9 cellular contexts compared by ENCODE assay signal in the genomic region with DNA sequence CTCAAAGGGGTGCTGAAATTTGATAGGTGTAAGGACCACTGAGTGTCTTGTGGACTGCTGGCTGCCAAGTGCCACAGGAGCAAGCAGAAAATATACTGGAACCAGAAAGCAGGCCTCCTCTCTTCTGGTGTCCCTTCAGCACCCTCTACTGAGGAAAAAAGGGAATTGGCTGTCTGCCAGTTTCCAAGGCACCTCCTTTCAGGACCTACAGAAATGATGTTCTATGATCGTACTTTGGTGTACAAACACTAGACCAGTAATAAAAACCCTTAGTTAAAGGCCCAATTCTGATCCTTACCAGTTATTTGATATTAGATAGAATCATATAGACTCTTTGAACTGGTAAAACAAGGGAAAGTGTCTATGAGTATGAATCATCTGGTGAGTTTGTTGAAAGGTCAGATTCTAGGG. TPM values are rescaled to one million over a fixed set of nuclear protein-coding genes. Genes with fewer than 3 reads are reported as not detected.
DNase-seq lines count a peak whose midpoint lies in the region; ATAC-seq, FAIRE-seq and TF ChIP-seq lines count a peak whose summit lies in the region.
"Had no signal": no experiment of that assay in that cellular context is flagged by ENCODE, and none has a peak within 500 bp of the region (broad histone marks: within the 10 kb centered on the region; RNA-seq: fewer than 3 reads in every experiment).

No MANE protein-coding gene starts in this region.

- H3K4me3 ChIP-seq in CD4-positive, CD25-positive, alpha-beta regulatory T cell (ENCODE audit: low read depth, low read length), result no peak overlapping the region
- no peak overlapping the region for H3K4me3 ChIP-seq in WERI-Rb-1 (ENCODE audit: low read depth, low read length)
- no peak overlapping the region for H3K4me3 ChIP-seq in endodermal cell (ENCODE audit: low read length)
- H3K4me3 ChIP-seq in mesenchymal stem cell (ENCODE audit: insufficient read depth in 1 of 2, low read depth in 1 of 2, low read length in 2 of 2), result no peak overlapping the region

- 75% methylated on average over 1 of the region's 1 CpG; no CpG with 5 or more reads in 1 of the 2 experiments for WGBS in endodermal cell (ENCODE audit: insufficient coverage in 1 of 2, insufficient read length in 1 of 2), 2 experiments
- no CpG with 5 or more reads among the region's 1 CpG for WGBS in mesenchymal stem cell

- peak; percentile 93 for FAIRE-seq in H54 (lab: Jason Lieb, UNC)

- H3K23ac ChIP-seq in mesenchymal stem cell (ENCODE audit: low read length in 2 of 2), result no peak overlapping the region

- no peak overlapping the region for H3K14ac ChIP-seq in mesenchymal stem cell (ENCODE audit: low read length in 2 of 2)

- H3K4me2 ChIP-seq in mesenchymal stem cell (ENCODE audit: low read length, poor library complexity, severe bottlenecking), result no peak overlapping the region

- peak; percentile 49 to 53 for ATAC-seq in CD4-positive, CD25-positive, alpha-beta regulatory T cell (ENCODE audit: low read depth in 2 of 2)
- ATAC-seq in HG03565 (IDR thresholded peaks at IDR 0.05; ENCODE audit: unreplicated experiment), result no peak

- H3K79me1 ChIP-seq in mesenchymal stem cell (replicated peaks; ENCODE audit: low read length, poor library complexity, severe bottlenecking), result peaks cover 20% of the 10 kb centered on the region

- H3K27ac ChIP-seq in CD4-positive, CD25-positive, alpha-beta regulatory T cell (ENCODE audit: insufficient read depth, low read length, poor library complexity, severe bottlenecking), result no peak overlapping the region
- no peak overlapping the region for H3K27ac ChIP-seq in WERI-Rb-1
- H3K27ac ChIP-seq in endodermal cell (ENCODE audit: low read depth, low read length), result no peak overlapping the region
- H3K27ac ChIP-seq in mesenchymal stem cell (ENCODE audit: low read length, poor library complexity, severe bottlenecking), result no peak overlapping the region
- H3K27ac ChIP-seq in temporal lobe (ENCODE audit: low read depth, low read length), result peak overlapping the region; percentile 44

- H3K4me1 Mint-ChIP-seq in CD4-positive, CD25-positive, alpha-beta regulatory T cell, result peaks cover 8 to 26% (median 18%) of the 10 kb centered on the region in 4 donors
- H3K4me1 Mint-ChIP-seq in endodermal cell, result peaks cover 5% of the 10 kb centered on the region

- H4K91ac ChIP-seq in mesenchymal stem cell (ENCODE audit: low read length), result no peak overlapping the region

- H2AK5ac ChIP-seq in mesenchymal stem cell (ENCODE audit: low read length, severe bottlenecking), result no peak overlapping the region

- H2BK5ac ChIP-seq in mesenchymal stem cell (ENCODE audit: low read depth, low read length, poor library complexity, severe bottlenecking), result no peak overlapping the region

- no peak overlapping the region for H4K8ac ChIP-seq in mesenchymal stem cell (ENCODE audit: low read length)

- no peaks in the 10 kb centered on the region for H3K36me3 ChIP-seq in CD4-positive, CD25-positive, alpha-beta regulatory T cell (ENCODE audit: control insufficient read depth, insufficient read depth, low read length)
- peaks cover 69% of the 10 kb centered on the region for H3K36me3 ChIP-seq in WERI-Rb-1
- H3K36me3 ChIP-seq in endodermal cell (ENCODE audit: control insufficient read depth, insufficient read depth, low read length), result peaks cover 27% of the 10 kb centered on the region
- H3K36me3 ChIP-seq in mesenchymal stem cell (ENCODE audit: control insufficient read depth in 1 of 2, insufficient read depth in 2 of 2, low read depth in 1 of 2, low read length in 2 of 2), result peaks cover 14 to 29% of the 10 kb centered on the region in 2 experiments

- H3K4me3 Mint-ChIP-seq in CD4-positive, CD25-positive, alpha-beta regulatory T cell, result no peak overlapping the region
- no peak overlapping the region for H3K4me3 Mint-ChIP-seq in endodermal cell
- H3K4me3 Mint-ChIP-seq: IgD-negative memory B cell had no signal

- H2BK15ac ChIP-seq in mesenchymal stem cell (ENCODE audit: low read depth, poor library complexity, severe bottlenecking), result no peak overlapping the region

- peak overlapping the region in 1 of 3 donors; percentile 70 for H3K27ac Mint-ChIP-seq in CD4-positive, CD25-positive, alpha-beta regulatory T cell
- no peak overlapping the region for H3K27ac Mint-ChIP-seq in endodermal cell
- H3K27ac Mint-ChIP-seq: IgD-negative memory B cell had no signal

- no peak overlapping the region for H2BK120ac ChIP-seq in mesenchymal stem cell (ENCODE audit: low read depth, low read length)

- no peak for TF ChIP-seq POLR2A in H54 (IDR thresholded peaks at IDR 0.05; ENCODE audit: low read depth, low read length)

- no peak overlapping the region for H3K4ac ChIP-seq in mesenchymal stem cell (ENCODE audit: low read depth in 1 of 2, low read length in 2 of 2)

- H3K27me3 ChIP-seq in CD4-positive, CD25-positive, alpha-beta regulatory T cell (ENCODE audit: control insufficient read depth, insufficient read depth, low read length), result no peaks in the 10 kb centered on the region
- no peaks in the 10 kb centered on the region for H3K27me3 ChIP-seq in WERI-Rb-1 (ENCODE audit: insufficient read depth, low read depth, severe bottlenecking)
- H3K27me3 ChIP-seq in endodermal cell (ENCODE audit: control insufficient read depth, insufficient read depth, low read length, poor library complexity, severe bottlenecking), result no peaks in the 10 kb centered on the region
- no peaks in the 10 kb centered on the region for H3K27me3 ChIP-seq in mesenchymal stem cell (ENCODE audit: control insufficient read depth in 1 of 2, insufficient read depth in 1 of 2, low read length in 2 of 2)

- H2AFZ ChIP-seq in mesenchymal stem cell (ENCODE audit: low read depth, low read length), result no peak overlapping the region

- H3K18ac ChIP-seq in mesenchymal stem cell (ENCODE audit: low read depth in 1 of 2, low read length in 2 of 2), result no peak overlapping the region

- no peak overlapping the region for H3K9ac ChIP-seq in endodermal cell (ENCODE audit: extremely low read depth, low read length, poor library complexity, severe bottlenecking)
- H3K9ac ChIP-seq in mesenchymal stem cell (ENCODE audit: low read length), result peak overlapping the region; percentile 53

- no peaks in the 10 kb centered on the region for H3K4me1 ChIP-seq in CD4-positive, CD25-positive, alpha-beta regulatory T cell (ENCODE audit: control insufficient read depth, insufficient read depth, low read length, poor library complexity, severe bottlenecking)
- no peaks in the 10 kb centered on the region for H3K4me1 ChIP-seq in endodermal cell (ENCODE audit: control insufficient read depth, insufficient read depth, low read length)
- H3K4me1 ChIP-seq in mesenchymal stem cell (ENCODE audit: control insufficient read depth, insufficient read depth, low read depth, low read length), result no peaks in the 10 kb centered on the region

- peak; percentile 80 for TF ChIP-seq CTCF in WERI-Rb-1 (IDR thresholded peaks at IDR 0.05; ENCODE audit: low read depth, low read length)
- peak; percentile 83 for TF ChIP-seq CTCF in endodermal cell (conservative IDR thresholded peaks at IDR 0.05)

- peaks cover 9% of the 10 kb centered on the region for H3K36me3 Mint-ChIP-seq in CD4-positive, CD25-positive, alpha-beta regulatory T cell
- peaks cover 5% of the 10 kb centered on the region for H3K36me3 Mint-ChIP-seq in endodermal cell (ENCODE audit: low read depth)

- H2BK12ac ChIP-seq in mesenchymal stem cell (ENCODE audit: low read length in 2 of 2), result no peak overlapping the region

- H3K9me3 Mint-ChIP-seq in CD4-positive, CD25-positive, alpha-beta regulatory T cell, result no peaks in the 10 kb centered on the region
- no peaks in the 10 kb centered on the region for H3K9me3 Mint-ChIP-seq in endodermal cell
- H3K9me3 Mint-ChIP-seq: IgD-negative memory B cell had no signal

- DNase-seq in CD4-positive, CD25-positive, alpha-beta regulatory T cell, result peak; percentile 23 to 76 (median 48)
- DNase-seq in H54 (ENCODE audit: insufficient read length, low spot score) (peak; percentile 82), NCI-H2227 (lab: John Stamatoyannopoulos, UW; ENCODE audit: unreplicated experiment) (peak; percentile 92), WERI-Rb-1 (peak; percentile 82), endodermal cell (peak; percentile 85), mesenchymal stem cell (peak; percentile 91)

- H3K9me3 ChIP-seq in CD4-positive, CD25-positive, alpha-beta regulatory T cell (ENCODE audit: control insufficient read depth in 2 of 2, low read length in 2 of 2), result no peaks in the 10 kb centered on the region
- H3K9me3 ChIP-seq in WERI-Rb-1 (ENCODE audit: severe bottlenecking), result no peaks in the 10 kb centered on the region
- no peaks in the 10 kb centered on the region for H3K9me3 ChIP-seq in endodermal cell (ENCODE audit: control insufficient read depth, low read length)
- no peaks in the 10 kb centered on the region for H3K9me3 ChIP-seq in mesenchymal stem cell (ENCODE audit: control insufficient read depth, low read length)

- no peaks in the 10 kb centered on the region for H3K27me3 Mint-ChIP-seq in CD4-positive, CD25-positive, alpha-beta regulatory T cell
- H3K27me3 Mint-ChIP-seq in endodermal cell (ENCODE audit: insufficient read depth), result no peaks in the 10 kb centered on the region
- H3K27me3 Mint-ChIP-seq: IgD-negative memory B cell had no signal

RNA-seq across cellular contexts. Expression of a gene that starts 35.8 kb away (rescaled TPM):
- 59.1 TPM for total RNA-seq in CD4-positive, CD25-positive, alpha-beta regulatory T cell
- 10 to 100 TPM; 29.7 to 38.6 (median 33.6) TPM for polyA plus RNA-seq in CD4-positive, CD25-positive, alpha-beta regulatory T cell
- total RNA-seq in endodermal cell (10 to 100 TPM; 28.0 to 37.7 TPM), temporal lobe (38.4 TPM)
- 14.5 TPM for polyA plus RNA-seq in endodermal cell (2013, experiment 1 of 2)
- polyA plus RNA-seq in endodermal cell (2013, experiment 2 of 2), result 15.7 TPM
- polyA plus RNA-seq in mesenchymal stem cell (2013, experiment 1 of 2), result 14.1 TPM
- 13.7 TPM for polyA plus RNA-seq in mesenchymal stem cell (2013, experiment 2 of 2)

RNA-seq across cellular contexts. Expression of a gene that starts 41.8 kb away (rescaled TPM):
- 29.6 TPM for total RNA-seq in CD4-positive, CD25-positive, alpha-beta regulatory T cell
- polyA plus RNA-seq in CD4-positive, CD25-positive, alpha-beta regulatory T cell, result 10 to 100 TPM in 3 of 4 donors, 1 to 10 TPM in 1; 9.5 to 15.5 (median 12.1) TPM
- 10 to 100 TPM in 1 of 2 donors, 1 to 10 TPM in 1; 9.4 to 13.0 TPM for total RNA-seq in endodermal cell
- polyA plus RNA-seq in endodermal cell (2013, experiment 1 of 2), result 16.7 TPM
- 14.9 TPM for polyA plus RNA-seq in endodermal cell (2013, experiment 2 of 2)
- 10.7 TPM for polyA plus RNA-seq in mesenchymal stem cell (2013, experiment 1 of 2)
- 10.7 TPM for polyA plus RNA-seq in mesenchymal stem cell (2013, experiment 2 of 2)
- total RNA-seq in temporal lobe, result 12.8 TPM
